9 cellular contexts compared by ENCODE assay signal in genomic region chr19:18225702-18226468, GRCh38. TPM values are rescaled to one million over a fixed set of nuclear protein-coding genes. Genes with fewer than 3 reads are reported as not detected.
A peak's percentile ranks its signal among the peaks of the same experiment; 100 is the strongest.
DNase-seq lines count a peak whose midpoint lies in the region; ATAC-seq and TF ChIP-seq lines count a peak whose summit lies in the region.
"Had no signal": no experiment of that assay in that cellular context is flagged by ENCODE, and none has a peak within 500 bp of the region (broad histone marks: within the 10 kb centered on the region; RNA-seq: fewer than 3 reads in every experiment).

TSS of gene PDE4C (minus strand) at chr19:18226438. CDS start at chr19:18226415, 23 bp downstream.

- H3K4me3 ChIP-seq in heart left ventricle = peak within 1 kb of the TSS in 11 of 12 donors; percentile 8 to 64 (median 46)
- H3K4me3 ChIP-seq in upper lobe of left lung = no peak within 1 kb of the TSS

- ATAC-seq in heart left ventricle = peak in 2 of 4 donors; percentile 18 to 26
- no peak for ATAC-seq in Right ventricle myocardium superior (ENCODE audit: poor library complexity)
- ATAC-seq in upper lobe of left lung (ENCODE audit: low FRiP score in 2 of 2) = no peak
- no peak for ATAC-seq in GM19395 (IDR thresholded peaks at IDR 0.05; ENCODE audit: unreplicated experiment)
- ATAC-seq in HG02884 (IDR thresholded peaks at IDR 0.05; ENCODE audit: unreplicated experiment) = no peak

- H3K4me1 ChIP-seq in heart left ventricle (peaks cover 0 to 44% (median 22%) of the 10 kb centered on the region in 12 donors), upper lobe of left lung (peaks cover 17 to 29% (median 26%) of the 10 kb centered on the region in 4 donors)

- H3K9me3 ChIP-seq in heart left ventricle (no peaks in the 10 kb centered on the region), upper lobe of left lung (no peaks in the 10 kb centered on the region)
- H3K9me3 ChIP-seq: lower lobe of right lung had no signal

- H3K36me3 ChIP-seq in heart left ventricle (no peaks in the 10 kb centered on the region), upper lobe of left lung (no peaks in the 10 kb centered on the region)
- H3K36me3 ChIP-seq: lower lobe of right lung had no signal

- DNase-seq in heart left ventricle (peak; percentile 66 to 82 (median 68)), Right ventricle myocardium superior (no peak), astrocyte of the hippocampus (ENCODE audit: low read depth, low spot score) (peak; percentile 15), lung microvascular endothelial cell (ENCODE audit: low read depth in 2 of 2) (peak; percentile 62 to 67), upper lobe of left lung (peak in 1 of 2 donors; percentile 83)
- no peak for DNase-seq in activated CD8-positive, alpha-beta memory T cell treated with anti-CD3 and anti-CD28 coated beads, Interleukin-2, amount 50 U/mL, for 4 hours
- DNase-seq: lower lobe of right lung had no signal

- intact Hi-C loops in heart left ventricle (cut with DNase I) (loop anchor here in 1 of 10 donors (2.0 kb wide), 1 partner anchor 21 kb away; the partner anchor contains the start of gene RAB3A), Right ventricle myocardium superior (cut with DNase I) (no loop called here)

- peaks cover 14 to 60% (median 24%) of the 10 kb centered on the region in 9 donors for H3K27me3 ChIP-seq in heart left ventricle
- peaks cover 0 to 19% (median 8%) of the 10 kb centered on the region in 4 donors for H3K27me3 ChIP-seq in upper lobe of left lung

- no peak for TF ChIP-seq EP300 in upper lobe of left lung (IDR thresholded peaks at IDR 0.05)

- H3K27ac ChIP-seq in heart left ventricle (peak within 1 kb of the TSS; percentile 36 to 93 (median 69)), upper lobe of left lung (peak within 1 kb of the TSS in 2 of 4 donors; percentile 17 to 77)

- no peak for TF ChIP-seq CTCF in heart left ventricle (IDR thresholded peaks at IDR 0.05)
- no peak for TF ChIP-seq CTCF in upper lobe of left lung (IDR thresholded peaks at IDR 0.05)

- TF ChIP-seq POLR2A in heart left ventricle (IDR thresholded peaks at IDR 0.05) (no peak), upper lobe of left lung (IDR thresholded peaks at IDR 0.05) (no peak)

- WGBS in heart left ventricle, 4 donors = 4 to 12% (median 5%) methylated on average over 28 to 51 of the region's 51 CpGs
- WGBS in upper lobe of left lung, 2 donors = 12 to 21% methylated on average over 36 to 43 of the region's 51 CpGs

RNA-seq across cellular contexts. Expression of gene PDE4C, which starts in this region (rescaled TPM):
- total RNA-seq in heart left ventricle = 1 to 10 TPM in 5 of 9 donors, under 1 TPM in 3, not detected in 1; 0.16 to 3.6 (median 1.1) TPM
- 1 to 10 TPM in 1 of 2 donors, under 1 TPM in 1; 0.82 to 4.6 TPM for polyA plus RNA-seq in heart left ventricle
- total RNA-seq in Right ventricle myocardium superior = 1.8 TPM
- under 0.01 TPM in 2 replicates for total RNA-seq in lung microvascular endothelial cell
- 100 to 1,000 TPM in 1 of 6 donors, 10 to 100 TPM in 4, 1 to 10 TPM in 1; 6.4 to 479 (median 21.0) TPM for total RNA-seq in upper lobe of left lung

Comparison
In these comparisons a context has a peak if more than half of its experiments do, and no peak if none do; other contexts are left out.
1. DNase-seq: peak in heart left ventricle (5 of 5) and astrocyte of the hippocampus (single experiment); none in Right ventricle myocardium superior (single experiment) and activated CD8-positive, alpha-beta memory T cell treated with anti-CD3 and anti-CD28 coated beads, Interleukin-2, amount 50 U/mL, for 4 hours (single experiment).
2. Peak in DNase-seq in lung microvascular endothelial cell; RNA of the gene not detected or under 1 TPM.
3. H3K4me3 ChIP-seq: peak in heart left ventricle (11 of 12); none in upper lobe of left lung (0 of 4).